Comparison of ENCODE assay signal across 1 cellular context in the genomic region with DNA sequence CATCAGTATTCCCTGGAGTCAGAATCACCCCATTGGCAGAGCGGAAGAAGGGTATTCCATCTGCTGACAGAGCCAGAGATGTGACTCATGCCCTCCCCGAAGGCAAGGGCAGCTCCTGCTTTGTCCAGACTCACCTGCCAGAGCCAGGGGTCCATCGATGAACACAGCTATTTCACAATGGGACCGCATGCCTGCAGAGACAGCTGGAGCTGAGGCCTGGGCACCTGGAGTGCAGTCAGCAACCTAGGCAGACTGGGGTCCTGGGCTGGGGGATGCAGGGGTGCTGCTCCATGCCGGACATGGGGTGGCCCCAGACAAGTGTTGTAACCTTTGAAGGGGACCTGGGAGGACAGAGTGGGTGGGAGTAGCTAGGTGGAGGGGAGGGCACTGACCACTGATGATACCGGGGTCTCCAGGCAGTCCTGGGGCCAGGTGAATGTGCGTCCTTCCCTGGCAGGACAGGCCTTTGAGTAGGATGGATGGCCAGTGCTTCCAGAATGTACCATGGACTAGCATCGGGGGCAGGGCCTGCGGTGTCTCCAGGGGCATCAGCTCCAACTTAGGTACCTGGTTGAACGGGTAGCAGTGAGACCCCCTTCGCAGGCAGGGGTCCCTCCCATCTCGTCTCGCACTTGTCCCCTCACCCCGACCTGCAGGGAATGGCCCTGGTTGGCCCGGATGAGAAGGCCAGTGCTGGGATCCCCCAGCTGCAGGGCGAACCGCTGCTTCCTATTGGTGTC.
TF ChIP-seq lines count a peak whose summit lies in the region.

No MANE protein-coding gene starts in this region.

TF ChIP-seq in HEK293, 187 proteins besides CTCF, POLR2A, EP300 and RAD21 (continued from another document):
- TF ChIP-seq, protein P1, sequence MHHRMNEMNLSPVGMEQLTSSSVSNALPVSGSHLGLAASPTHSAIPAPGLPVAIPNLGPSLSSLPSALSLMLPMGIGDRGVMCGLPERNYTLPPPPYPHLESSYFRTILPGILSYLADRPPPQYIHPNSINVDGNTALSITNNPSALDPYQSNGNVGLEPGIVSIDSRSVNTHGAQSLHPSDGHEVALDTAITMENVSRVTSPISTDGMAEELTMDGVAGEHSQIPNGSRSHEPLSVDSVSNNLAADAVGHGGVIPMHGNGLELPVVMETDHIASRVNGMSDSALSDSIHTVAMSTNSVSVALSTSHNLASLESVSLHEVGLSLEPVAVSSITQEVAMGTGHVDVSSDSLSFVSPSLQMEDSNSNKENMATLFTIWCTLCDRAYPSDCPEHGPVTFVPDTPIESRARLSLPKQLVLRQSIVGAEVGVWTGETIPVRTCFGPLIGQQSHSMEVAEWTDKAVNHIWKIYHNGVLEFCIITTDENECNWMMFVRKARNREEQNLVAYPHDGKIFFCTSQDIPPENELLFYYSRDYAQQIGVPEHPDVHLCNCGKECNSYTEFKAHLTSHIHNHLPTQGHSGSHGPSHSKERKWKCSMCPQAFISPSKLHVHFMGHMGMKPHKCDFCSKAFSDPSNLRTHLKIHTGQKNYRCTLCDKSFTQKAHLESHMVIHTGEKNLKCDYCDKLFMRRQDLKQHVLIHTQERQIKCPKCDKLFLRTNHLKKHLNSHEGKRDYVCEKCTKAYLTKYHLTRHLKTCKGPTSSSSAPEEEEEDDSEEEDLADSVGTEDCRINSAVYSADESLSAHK (tag by site-specific recombination; IDR thresholded peaks at IDR 0.05): no peak
- peak; percentile 43; the same call in 1 of the 2 replicates for TF ChIP-seq ZNF10 (tag by site-specific recombination; IDR thresholded peaks at IDR 0.05)
